ENCODE assay signal across 2 cellular contexts in genomic region chr3:72896996-72897757, GRCh38.
A peak's percentile ranks its signal among the peaks of the same experiment; 100 is the strongest.
TF ChIP-seq lines count a peak whose summit lies in the region.

No MANE protein-coding gene starts in this region.

TF ChIP-seq in HepG2, 621 proteins besides CTCF, POLR2A, EP300 and RAD21:
- TF ChIP-seq PHB2 (IDR thresholded peaks at IDR 0.05; ENCODE audit: partially characterized antibody) (no peak), ZNF629 (CRISPR knock-in tag; conservative IDR thresholded peaks at IDR 0.05) (peak; percentile 87)

TF ChIP-seq in K562, 482 proteins besides CTCF, POLR2A, EP300 and RAD21:
- peak in 1 of 2 experiments; percentile 43; a peak in 2 of 4 replicates for TF ChIP-seq KDM1A (IDR thresholded peaks at IDR 0.05)
- TF ChIP-seq SRSF1 (IDR thresholded peaks at IDR 0.05; ENCODE audit: low read depth, low read length), result no peak
- 0 out of 2 replicates have a peak, but pooled peaks have one; percentile 31 for TF ChIP-seq HDAC2 (IDR thresholded peaks at IDR 0.05)
- peak; percentile 93 for TF ChIP-seq RBM25 (IDR thresholded peaks at IDR 0.05; ENCODE audit: low read depth, low read length, severe bottlenecking)
- 0 out of 4 replicates have a peak, but pooled peaks of 1 of the 2 experiments have one; percentile 14 for TF ChIP-seq RCOR1 (IDR thresholded peaks at IDR 0.05; ENCODE audit: borderline replicate concordance in 1 of 2, low read depth in 2 of 2, low read length in 2 of 2)
- TF ChIP-seq BCOR (IDR thresholded peaks at IDR 0.05), result peak; percentile 73
- no peak for TF ChIP-seq RUNX1 (IDR thresholded peaks at IDR 0.05; ENCODE audit: low read depth)
- TF ChIP-seq ZNF518B (CRISPR knock-in tag; IDR thresholded peaks at IDR 0.05), result no peak
TF ChIP-seq in K562: peak in this region for 5.
